Comparison of ENCODE assay signal across 14 cellular contexts in the genomic region with DNA sequence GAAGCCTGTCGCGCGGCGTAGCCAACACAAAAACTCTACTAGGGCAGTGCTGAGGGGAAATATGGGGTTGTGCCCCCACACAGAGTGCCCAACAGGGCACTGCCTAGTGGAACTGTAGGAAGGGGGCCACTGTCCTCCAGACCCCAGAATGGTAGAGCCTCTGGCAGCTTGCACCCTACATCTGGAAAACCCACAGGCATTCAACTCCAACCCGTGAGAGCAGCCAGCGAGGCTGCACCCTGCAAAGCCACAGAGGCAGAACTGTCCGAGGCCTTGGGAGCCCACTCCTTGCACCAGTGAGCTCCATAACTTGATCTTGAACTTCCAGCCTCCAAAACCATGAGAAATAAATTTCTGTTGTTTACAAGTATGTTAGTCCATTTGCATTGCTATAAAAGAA. TPM values are rescaled to one million over a fixed set of nuclear protein-coding genes. Genes with fewer than 3 reads are reported as not detected.
DNase-seq lines count a peak whose midpoint lies in the region; ATAC-seq lines count a peak whose summit lies in the region.
"Had no signal": no experiment of that assay in that cellular context is flagged by ENCODE, and none has a peak within 500 bp of the region (broad histone marks: within the 10 kb centered on the region; RNA-seq: fewer than 3 reads in every experiment).

No MANE protein-coding gene starts in this region.

- peak overlapping the region; percentile 100 for H3K27ac Mint-ChIP-seq in activated naive CD4-positive, alpha-beta T cell treated with anti-CD3 and anti-CD28 coated beads, Interleukin-2, amount 50 U/mL, for 24 hours
- H3K27ac Mint-ChIP-seq in activated T-helper 2 cell treated with anti-CD3 and anti-CD28 coated beads, Interferon-gamma antibody, Interleukin-2, Interleukin-4, amounts not matched to agents 10 μg/mL and 5 μg/mL and 100 μg/mL, durations not matched to agents 14 hours and 24 hours and 36 hours: peak overlapping the region; percentile 99
- peak overlapping the region; percentile 96 to 99 (median 98) for H3K27ac Mint-ChIP-seq in immature natural killer cell

- intact Hi-C loops in activated T-helper 2 cell treated with anti-CD3 and anti-CD28 coated beads, Interferon-gamma antibody, Interleukin-2, Interleukin-4, amounts not matched to agents 10 μg/mL and 5 μg/mL and 100 μg/mL, durations not matched to agents 14 hours and 24 hours and 36 hours (cut with micrococcal nuclease): loop anchor here (2.0 kb wide), 1 partner anchor 150 kb away; the partner anchor contains the start of gene PHAX

- no peak for ATAC-seq in HG03469 (IDR thresholded peaks at IDR 0.05; ENCODE audit: unreplicated experiment)
- ATAC-seq: PC-3 had no signal

- DNase-seq in activated naive CD4-positive, alpha-beta T cell (lab: John Stamatoyannopoulos, UW): no peak
- no peak for DNase-seq in activated T-helper 2 cell treated with anti-CD3 and anti-CD28 coated beads, Interferon-gamma antibody, Interleukin-2, Interleukin-4, amounts not matched to agents 10 μg/mL and 5 μg/mL and 100 μg/mL, durations not matched to agents 14 hours and 24 hours and 36 hours (ENCODE audit: low spot score)
- DNase-seq in immature natural killer cell: peak in 1 of 3 donors; percentile 1
- no peak for DNase-seq in NCI-H774 (lab: John Stamatoyannopoulos, UW)
- DNase-seq in GM19238 (ENCODE audit: insufficient read length, low spot score): no peak
- no peak for DNase-seq in NAMALWA (ENCODE audit: low spot score)
- DNase-seq: activated B cell treated with CpG ODN at 0.5 μM for 24 hours, brain microvascular endothelial cell, naive B cell, NCI-H1930, PC-3, SW 1271 had no signal

- H3K4me1 Mint-ChIP-seq in activated naive CD4-positive, alpha-beta T cell treated with anti-CD3 and anti-CD28 coated beads, Interleukin-2, amount 50 U/mL, for 24 hours: peaks cover 80% of the 10 kb centered on the region
- peaks cover 60% of the 10 kb centered on the region for H3K4me1 Mint-ChIP-seq in activated T-helper 2 cell treated with anti-CD3 and anti-CD28 coated beads, Interferon-gamma antibody, Interleukin-2, Interleukin-4, amounts not matched to agents 10 μg/mL and 5 μg/mL and 100 μg/mL, durations not matched to agents 14 hours and 24 hours and 36 hours (ENCODE audit: low read depth)
- H3K4me1 Mint-ChIP-seq in immature natural killer cell: peaks cover 44 to 48% of the 10 kb centered on the region in 2 donors

- H3K4me3 Mint-ChIP-seq in activated naive CD4-positive, alpha-beta T cell treated with anti-CD3 and anti-CD28 coated beads, Interleukin-2, amount 50 U/mL, for 24 hours: peak overlapping the region; percentile 93
- H3K4me3 Mint-ChIP-seq in activated T-helper 2 cell treated with anti-CD3 and anti-CD28 coated beads, Interferon-gamma antibody, Interleukin-2, Interleukin-4, amounts not matched to agents 10 μg/mL and 5 μg/mL and 100 μg/mL, durations not matched to agents 14 hours and 24 hours and 36 hours (ENCODE audit: low read depth): no peak overlapping the region
- peak overlapping the region; percentile 83 to 92 (median 87) for H3K4me3 Mint-ChIP-seq in immature natural killer cell

- peaks cover 9% of the 10 kb centered on the region for H3K36me3 Mint-ChIP-seq in activated naive CD4-positive, alpha-beta T cell treated with anti-CD3 and anti-CD28 coated beads, Interleukin-2, amount 50 U/mL, for 24 hours
- H3K36me3 Mint-ChIP-seq in activated T-helper 2 cell treated with anti-CD3 and anti-CD28 coated beads, Interferon-gamma antibody, Interleukin-2, Interleukin-4, amounts not matched to agents 10 μg/mL and 5 μg/mL and 100 μg/mL, durations not matched to agents 14 hours and 24 hours and 36 hours (ENCODE audit: low read depth): peaks cover 23% of the 10 kb centered on the region
- H3K36me3 Mint-ChIP-seq in immature natural killer cell: peaks cover 5 to 11% (median 9%) of the 10 kb centered on the region in 3 donors
- H3K36me3 Mint-ChIP-seq: naive B cell had no signal

- H3K27me3 Mint-ChIP-seq in activated naive CD4-positive, alpha-beta T cell treated with anti-CD3 and anti-CD28 coated beads, Interleukin-2, amount 50 U/mL, for 24 hours: no peaks in the 10 kb centered on the region
- H3K27me3 Mint-ChIP-seq in activated T-helper 2 cell treated with anti-CD3 and anti-CD28 coated beads, Interferon-gamma antibody, Interleukin-2, Interleukin-4, amounts not matched to agents 10 μg/mL and 5 μg/mL and 100 μg/mL, durations not matched to agents 14 hours and 24 hours and 36 hours (ENCODE audit: low read depth): no peaks in the 10 kb centered on the region
- H3K27me3 Mint-ChIP-seq in immature natural killer cell (ENCODE audit: low read depth in 3 of 3): peaks cover 2 to 10% (median 4%) of the 10 kb centered on the region in 3 donors
- H3K27me3 Mint-ChIP-seq: activated B cell treated with CpG ODN at 0.5 μM for 24 hours, naive B cell had no signal

- no peaks in the 10 kb centered on the region for H3K9me3 Mint-ChIP-seq in activated naive CD4-positive, alpha-beta T cell treated with anti-CD3 and anti-CD28 coated beads, Interleukin-2, amount 50 U/mL, for 24 hours
- no peaks in the 10 kb centered on the region for H3K9me3 Mint-ChIP-seq in activated T-helper 2 cell treated with anti-CD3 and anti-CD28 coated beads, Interferon-gamma antibody, Interleukin-2, Interleukin-4, amounts not matched to agents 10 μg/mL and 5 μg/mL and 100 μg/mL, durations not matched to agents 14 hours and 24 hours and 36 hours
- no peaks in the 10 kb centered on the region for H3K9me3 Mint-ChIP-seq in immature natural killer cell
- H3K9me3 Mint-ChIP-seq: activated B cell treated with CpG ODN at 0.5 μM for 24 hours, naive B cell had no signal

RNA-seq across cellular contexts. Expression of gene GRAMD2B, which starts 27.7 kb away (rescaled TPM):
- total RNA-seq in activated T-helper 2 cell treated with anti-CD3 and anti-CD28 coated beads, Interferon-gamma antibody, Interleukin-2, Interleukin-4, amounts not matched to agents 10 μg/mL and 5 μg/mL and 100 μg/mL, durations not matched to agents 14 hours and 24 hours and 36 hours: 8.4 and 8.8 TPM in 2 replicates
- 10 to 100 TPM in 1 of 3 donors, 1 to 10 TPM in 2; 1.4 to 10.3 (median 4.4) TPM for polyA plus RNA-seq in immature natural killer cell
